21 cellular contexts compared by ENCODE assay signal in genomic region chr16:52786105-52786504, GRCh38.
"Had no signal": no experiment of that assay in that cellular context is flagged by ENCODE, and none has a peak within 500 bp of the region (broad histone marks: within the 10 kb centered on the region; RNA-seq: fewer than 3 reads in every experiment).

No MANE protein-coding gene starts in this region.

- H3K27me3 ChIP-seq: foreskin keratinocyte, left lung had no signal

- H3K4me1 ChIP-seq: foreskin keratinocyte, left lung had no signal

- H3K27ac Mint-ChIP-seq: activated CD4-positive, alpha-beta T cell treated with anti-CD3 and anti-CD28 coated beads, Interleukin-2, amount 10 ng/mL, durations not matched to agents 7 days and 5 days; activated CD8-positive, alpha-beta T cell treated with anti-CD3 and anti-CD28 coated beads, Interleukin-2, amount 10 ng/mL, durations not matched to agents 7 days and 5 days; activated naive CD4-positive, alpha-beta T cell treated with anti-CD3 and anti-CD28 coated beads for 36 hours; activated naive CD8-positive, alpha-beta T cell treated with anti-CD3 and anti-CD28 coated beads, Interleukin-2, amount 50 U/mL, for 24 hours; activated T-cell treated with anti-CD3 and anti-CD28 coated beads, Interleukin-2, amount 50 U/mL, for 24 hours; activated T-helper 2 cell treated with anti-CD3 and anti-CD28 coated beads, Interferon-gamma antibody, Interleukin-2, Interleukin-4, amounts not matched to agents 10 μg/mL and 5 μg/mL and 100 μg/mL, durations not matched to agents 14 hours and 24 hours and 36 hours; memory B cell; natural killer cell treated with Interleukin-12 subunit alpha and Interleukin-12 subunit beta and Interleukin-15 and Interleukin-18, amount 100 ng/mL, for 72 hours; T-cell had no signal

- H3K4me3 Mint-ChIP-seq: activated CD4-positive, alpha-beta T cell treated with anti-CD3 and anti-CD28 coated beads, Interleukin-2, amount 10 ng/mL, durations not matched to agents 7 days and 5 days; activated CD8-positive, alpha-beta T cell treated with anti-CD3 and anti-CD28 coated beads, Interleukin-2, amount 10 ng/mL, durations not matched to agents 7 days and 5 days; activated naive CD4-positive, alpha-beta T cell treated with anti-CD3 and anti-CD28 coated beads for 36 hours; activated naive CD8-positive, alpha-beta T cell treated with anti-CD3 and anti-CD28 coated beads, Interleukin-2, amount 50 U/mL, for 24 hours; activated T-cell treated with anti-CD3 and anti-CD28 coated beads, Interleukin-2, amount 50 U/mL, for 24 hours; brain; memory B cell; natural killer cell treated with Interleukin-12 subunit alpha and Interleukin-12 subunit beta and Interleukin-15 and Interleukin-18, amount 100 ng/mL, for 72 hours; T-cell had no signal

- H3K4me1 Mint-ChIP-seq: activated CD4-positive, alpha-beta T cell treated with anti-CD3 and anti-CD28 coated beads, Interleukin-2, amount 10 ng/mL, durations not matched to agents 7 days and 5 days; activated naive CD8-positive, alpha-beta T cell treated with anti-CD3 and anti-CD28 coated beads, Interleukin-2, amount 50 U/mL, for 24 hours; memory B cell; T-cell had no signal

- H3K4me3 ChIP-seq: left lung had no signal

- DNase-seq: activated CD4-positive, alpha-beta T cell treated with anti-CD3 and anti-CD28 coated beads, Interleukin-2, amount 10 ng/mL, durations not matched to agents 7 days and 5 days; activated CD8-positive, alpha-beta T cell treated with anti-CD3 and anti-CD28 coated beads, Interleukin-2, amount 10 ng/mL, durations not matched to agents 7 days and 5 days; activated naive CD4-positive, alpha-beta T cell treated with anti-CD3 and anti-CD28 coated beads for 36 hours; activated naive CD8-positive, alpha-beta T cell treated with anti-CD3 and anti-CD28 coated beads, Interleukin-2, amount 50 U/mL, for 24 hours; activated T-cell treated with anti-CD3 and anti-CD28 coated beads, Interleukin-2, amount 50 U/mL, for 24 hours; anterior cingulate cortex; caudate nucleus; foreskin keratinocyte; glutamatergic neuron; kidney; left lung; occipital lobe; retina; stimulated activated CD8-positive, alpha-beta memory T cell treated with anti-CD3 and anti-CD28 coated beads, Interleukin-4, amount 100 ng/mL, for 48 hours; stimulated activated naive CD4-positive, alpha-beta T cell; T-cell had no signal

- H3K27ac ChIP-seq: epithelial cell of prostate, foreskin keratinocyte, left lung had no signal

- H3K27me3 Mint-ChIP-seq: activated CD4-positive, alpha-beta T cell treated with anti-CD3 and anti-CD28 coated beads, Interleukin-2, amount 10 ng/mL, durations not matched to agents 7 days and 5 days; activated T-cell treated with anti-CD3 and anti-CD28 coated beads, Interleukin-2, amount 50 U/mL, for 24 hours; brain had no signal

- H3K36me3 Mint-ChIP-seq: brain; memory B cell; natural killer cell treated with Interleukin-12 subunit alpha and Interleukin-12 subunit beta and Interleukin-15 and Interleukin-18, amount 100 ng/mL, for 72 hours; T-cell had no signal

- H3K9me3 Mint-ChIP-seq: activated naive CD8-positive, alpha-beta T cell treated with anti-CD3 and anti-CD28 coated beads, Interleukin-2, amount 50 U/mL, for 24 hours; activated T-cell treated with anti-CD3 and anti-CD28 coated beads, Interleukin-2, amount 50 U/mL, for 24 hours; memory B cell had no signal

- ATAC-seq: activated CD8-positive, alpha-beta T cell treated with anti-CD3 and anti-CD28 coated beads, Interleukin-2, amount 10 ng/mL, durations not matched to agents 7 days and 5 days; activated naive CD8-positive, alpha-beta T cell treated with anti-CD3 and anti-CD28 coated beads, Interleukin-2, amount 50 U/mL, for 24 hours; foreskin keratinocyte; left lung; natural killer cell treated with Interleukin-12 subunit alpha and Interleukin-12 subunit beta and Interleukin-15 and Interleukin-18, amount 100 ng/mL, for 72 hours; T-cell had no signal

- H3K36me3 ChIP-seq: left lung had no signal
